ENCODE assay signal across 18 cellular contexts in the genomic region with DNA sequence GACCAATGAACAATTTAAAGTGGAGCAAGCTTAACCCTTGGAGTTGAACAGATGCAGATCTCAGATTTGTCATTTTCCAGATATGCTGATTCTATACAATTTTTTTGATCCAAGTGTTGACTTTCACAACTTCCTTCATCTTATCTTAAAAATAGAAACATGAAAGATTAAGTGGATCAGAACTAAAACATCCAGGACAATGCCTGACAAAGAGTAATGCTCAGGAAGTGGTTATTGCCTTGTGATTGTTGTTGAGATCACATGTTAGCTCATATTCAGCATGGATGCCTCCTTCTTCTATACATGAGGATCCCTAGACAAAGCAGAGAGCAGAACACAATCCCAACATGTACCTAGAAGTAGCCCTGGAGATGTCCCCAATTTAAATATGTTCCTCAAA.
"Had no signal": no experiment of that assay in that cellular context is flagged by ENCODE, and none has a peak within 500 bp of the region (broad histone marks: within the 10 kb centered on the region; RNA-seq: fewer than 3 reads in every experiment).

No MANE protein-coding gene starts in this region.

- FAIRE-seq: colon, small intestine had no signal

- H3K9me3 ChIP-seq: transverse colon, vagina had no signal

- H3K27ac ChIP-seq: transverse colon, vagina, VCaP had no signal

- H3K36me3 ChIP-seq: transverse colon, vagina had no signal

- DNase-seq: activated CD4-positive, alpha-beta T cell treated with anti-CD3 and anti-CD28 coated beads for 1 hour; activated CD4-positive, alpha-beta T cell treated with anti-CD3 and anti-CD28 coated beads, Interleukin-2, amount 50 U/mL, for 48 hours; activated CD8-positive, alpha-beta memory T cell treated with anti-CD3 and anti-CD28 coated beads, Interleukin-2, amount 10 ng/mL, durations not matched to agents 7 days and 5 days; activated naive CD4-positive, alpha-beta T cell treated with anti-CD3 and anti-CD28 coated beads, Interleukin-2, amount 50 U/mL, for 16 hours; activated T-cell treated with anti-CD3 and anti-CD28 coated beads, Interleukin-2, amount 50 U/mL, for 1 hour; glutamatergic neuron; hypothalamus; occipital lobe; right cardiac atrium; small intestine; stimulated activated CD4-positive, alpha-beta T cell treated with anti-CD3 and anti-CD28 coated beads, Interleukin-4, amount 100 ng/mL, for 4 hours; stimulated activated CD8-positive, alpha-beta memory T cell treated with anti-CD3 and anti-CD28 coated beads, Interleukin-4, amount 100 ng/mL, for 48 hours; stimulated activated naive CD8-positive, alpha-beta T cell treated with anti-CD3 and anti-CD28 coated beads, Interleukin-15, Interleukin-2, amounts not matched to agents 100 U/mL and 50 U/mL, for 24 hours; transverse colon had no signal

- H3K4me3 ChIP-seq: transverse colon, vagina had no signal

- H3K27me3 ChIP-seq: transverse colon, vagina had no signal

- ATAC-seq: activated CD8-positive, alpha-beta memory T cell treated with anti-CD3 and anti-CD28 coated beads, Interleukin-2, amount 10 ng/mL, durations not matched to agents 7 days and 5 days; esophagus mucosa; stimulated activated naive CD8-positive, alpha-beta T cell treated with anti-CD3 and anti-CD28 coated beads, Interleukin-15, Interleukin-2, amounts not matched to agents 100 U/mL and 50 U/mL, for 24 hours had no signal

- H3K4me1 ChIP-seq: vagina had no signal
